In the genomic region with DNA sequence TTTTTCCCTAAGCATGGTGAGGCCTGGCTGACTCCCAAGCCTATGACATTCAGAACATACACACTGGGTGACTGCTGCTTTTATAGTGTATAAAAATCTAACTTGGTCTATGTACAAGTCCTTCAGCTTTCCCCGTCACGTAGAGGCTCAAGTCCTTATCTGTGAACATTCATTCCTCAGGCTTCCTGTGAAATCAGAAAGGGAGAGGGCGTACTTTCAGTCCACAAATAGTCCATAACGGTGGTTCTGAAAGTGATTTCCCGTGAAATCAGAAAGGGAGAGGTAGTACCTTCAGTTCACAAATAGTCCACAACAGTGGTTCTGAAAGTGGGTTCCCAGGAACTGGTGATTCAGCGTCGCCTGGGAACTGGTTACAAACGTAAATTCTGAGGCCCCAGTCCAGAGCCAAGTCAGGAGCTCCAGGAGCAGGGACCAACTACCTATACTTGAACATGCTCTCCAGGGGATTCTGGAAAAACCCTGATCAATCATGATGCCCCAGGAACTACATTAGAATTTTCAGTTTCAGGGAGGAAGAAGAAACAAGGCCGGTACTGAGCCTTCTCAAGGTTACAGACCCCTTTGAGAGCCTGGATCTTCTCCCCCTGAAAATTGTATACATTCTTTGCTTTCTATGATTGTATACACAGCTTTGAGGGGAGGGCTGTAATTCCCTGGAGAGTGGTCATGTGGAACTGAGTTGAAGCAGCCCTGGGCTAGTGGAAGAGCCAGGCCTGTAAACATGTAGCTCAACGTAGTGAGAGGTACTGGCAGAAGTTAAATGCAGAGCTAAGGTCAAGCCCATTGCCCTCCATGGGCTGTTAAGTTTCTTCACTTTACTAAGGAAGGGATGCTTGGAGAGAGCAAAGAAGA, we compare ENCODE assay signal across 13 cellular contexts. TPM values are rescaled to one million over a fixed set of nuclear protein-coding genes. Genes with fewer than 3 reads are reported as not detected.
DNase-seq lines count a peak whose midpoint lies in the region; ATAC-seq and TF ChIP-seq lines count a peak whose summit lies in the region.
"Had no signal": no experiment of that assay in that cellular context is flagged by ENCODE, and none has a peak within 500 bp of the region (broad histone marks: within the 10 kb centered on the region; RNA-seq: fewer than 3 reads in every experiment).

No MANE protein-coding gene starts in this region.

- no peak overlapping the region for H3K9ac ChIP-seq in trophoblast cell (ENCODE audit: low read length)

- no peaks in the 10 kb centered on the region for H3F3A ChIP-seq in PC-9 (ENCODE audit: insufficient read depth, low read depth)

- H3K27me3 Mint-ChIP-seq in Caco-2 (ENCODE audit: insufficient read depth, unreplicated experiment): no peaks in the 10 kb centered on the region
- H3K27me3 Mint-ChIP-seq: activated B cell treated with CpG ODN at 0.5 μM for 24 hours; stimulated activated naive CD8-positive, alpha-beta T cell treated with anti-CD3 and anti-CD28 coated beads, Interleukin-15, amount 100 ng/mL, for 72 hours had no signal

- no peak overlapping the region for H2BK5ac ChIP-seq in trophoblast cell (ENCODE audit: low read depth, low read length, poor library complexity)

- H3K4me1 ChIP-seq in Caco-2 (peaks cover 45% of the 10 kb centered on the region), heart left ventricle (peaks cover 21 to 77% (median 61%) of the 10 kb centered on the region in 12 donors), trophoblast cell (ENCODE audit: control insufficient read depth in 1 of 2, insufficient read depth in 2 of 2, low read length in 2 of 2) (peaks cover 22 to 33% of the 10 kb centered on the region in 2 experiments), PC-9 (replicated peaks; ENCODE audit: insufficient read depth) (no peaks in the 10 kb centered on the region), body of pancreas (peaks cover 6% of the 10 kb centered on the region)

- TF ChIP-seq CTCF in Caco-2 (IDR thresholded peaks at IDR 0.05; ENCODE audit: insufficient read depth in 1 of 2, low read depth in 1 of 2, low read length in 1 of 2, severe bottlenecking in 1 of 2, unreplicated experiment in 1 of 2) (no peak), heart left ventricle (IDR thresholded peaks at IDR 0.05) (peak in 2 of 12 donors; percentile 12 to 17), PC-9 (conservative IDR thresholded peaks at IDR 0.05) (no peak), body of pancreas (IDR thresholded peaks at IDR 0.05) (no peak)

- no peak overlapping the region for H3K23ac ChIP-seq in trophoblast cell (ENCODE audit: low read length)

- H3K36me3 ChIP-seq in Caco-2 (ENCODE audit: control insufficient read depth, insufficient read depth, low read length) (no peaks in the 10 kb centered on the region), heart left ventricle (no peaks in the 10 kb centered on the region), trophoblast cell (ENCODE audit: control insufficient read depth in 1 of 2, insufficient read depth in 2 of 2, low read length in 2 of 2) (peaks cover 2 to 6% of the 10 kb centered on the region in 2 experiments), PC-9 (ENCODE audit: low read depth) (no peaks in the 10 kb centered on the region), body of pancreas (replicated peaks in 1 of 2; ENCODE audit: insufficient read depth in 1 of 2, low read depth in 2 of 2) (no peaks in the 10 kb centered on the region)

- H4K91ac ChIP-seq in trophoblast cell (ENCODE audit: low read depth, low read length): peak overlapping the region; percentile 19

- ATAC-seq in heart left ventricle (peak; percentile 49 to 80 (median 58)), GM19463 (IDR thresholded peaks at IDR 0.05; ENCODE audit: unreplicated experiment) (no peak), body of pancreas (no peak)
- ATAC-seq: left colon; stimulated activated naive CD8-positive, alpha-beta T cell treated with anti-CD3 and anti-CD28 coated beads, Interleukin-15, amount 100 ng/mL, for 72 hours had no signal

- H2AFZ ChIP-seq in trophoblast cell (ENCODE audit: insufficient read depth, low read length, poor library complexity) (no peak overlapping the region), PC-9 (no peak overlapping the region)

- H3K4me3 ChIP-seq in Caco-2 (ENCODE audit: low read depth, low read length) (no peak overlapping the region), heart left ventricle (no peak overlapping the region), trophoblast cell (ENCODE audit: low read depth, low read length) (no peak overlapping the region), PC-9 (no peak overlapping the region), body of pancreas (no peak overlapping the region)

- no peak overlapping the region for H2BK12ac ChIP-seq in trophoblast cell (ENCODE audit: low read length)

- no peaks in the 10 kb centered on the region for H3K9me3 Mint-ChIP-seq in Caco-2 (ENCODE audit: unreplicated experiment)
- H3K9me3 Mint-ChIP-seq: activated B cell treated with CpG ODN at 0.5 μM for 24 hours had no signal

- no peak overlapping the region for H3K4me3 Mint-ChIP-seq in Caco-2 (ENCODE audit: unreplicated experiment)
- H3K4me3 Mint-ChIP-seq: activated B cell treated with CpG ODN at 0.5 μM for 24 hours; neural crest cell; stimulated activated naive CD8-positive, alpha-beta T cell treated with anti-CD3 and anti-CD28 coated beads, Interleukin-15, amount 100 ng/mL, for 72 hours had no signal

- no peak overlapping the region for H3K4me2 ChIP-seq in trophoblast cell (ENCODE audit: low read length)
- H3K4me2 ChIP-seq in PC-9: no peak overlapping the region

- no peak overlapping the region for H4K12ac ChIP-seq in trophoblast cell (ENCODE audit: low read depth, low read length)

- peaks cover 12% of the 10 kb centered on the region for H3K79me1 ChIP-seq in trophoblast cell (ENCODE audit: low read length)

- POLR2A ChIA-PET in Caco-2 (lab: Charles Lee): no interaction called here
- POLR2A ChIA-PET in PC-9 (lab: Charles Lee; ENCODE audit: unreplicated experiment): no interaction called here

- H3K79me2 ChIP-seq in trophoblast cell (ENCODE audit: control insufficient read depth, insufficient read depth, low read length, poor library complexity): peaks cover 3% of the 10 kb centered on the region
- H3K79me2 ChIP-seq in PC-9 (ENCODE audit: low read depth): 0 out of 2 replicates have a peak, but pooled peaks cover 6% of the 10 kb centered on the region

- intact Hi-C loops in Caco-2 (cut with micrococcal nuclease; ENCODE audit: unreplicated experiment): no loop called here
- intact Hi-C loops in heart left ventricle (cut with DNase I): loop anchor here in 4 of 10 donors (5.0 to 10.0 kb wide), 4 partner anchors 33 to 63 kb away; no protein-coding TSS in a partner anchor
- intact Hi-C loops in PC-9 (cut with micrococcal nuclease; ENCODE audit: unreplicated experiment): no loop called here
- intact Hi-C loops in body of pancreas (cut with DNase I): no loop called here

- no peak overlapping the region for H2AK5ac ChIP-seq in trophoblast cell (ENCODE audit: low read length)

- H3K27ac ChIP-seq in heart left ventricle (peak overlapping the region; percentile 32 to 80 (median 65)), trophoblast cell (ENCODE audit: low read depth, low read length) (no peak overlapping the region), PC-9 (no peak overlapping the region), body of pancreas (no peak overlapping the region)

- peak overlapping the region; percentile 49 for H3K27ac Mint-ChIP-seq in Caco-2 (ENCODE audit: unreplicated experiment)
- H3K27ac Mint-ChIP-seq: activated B cell treated with CpG ODN at 0.5 μM for 24 hours had no signal

- H3K18ac ChIP-seq in trophoblast cell (ENCODE audit: low read length): no peak overlapping the region

- peak overlapping the region; percentile 23 for H3K4ac ChIP-seq in trophoblast cell (ENCODE audit: low read depth, low read length)

- no peak for TF ChIP-seq POLR2A in heart left ventricle (IDR thresholded peaks at IDR 0.05)
- TF ChIP-seq POLR2A in body of pancreas (IDR thresholded peaks at IDR 0.05): no peak

- 32 to 52% (median 42%) methylated on average over 9 to 10 of the region's 10 CpGs for WGBS in heart left ventricle, 4 donors
- WGBS in trophoblast cell (ENCODE audit: extremely low coverage, insufficient coverage, insufficient read length): no CpG with 5 or more reads among the region's 10 CpGs
- WGBS in body of pancreas, 2 donors: 87% methylated on average over 10 of the region's 10 CpGs

- BruUV-seq in Caco-2 (replicated peaks; lab: Mats Ljungman, UMichigan) (no TSS peak), PC-9 (replicated peaks; lab: Mats Ljungman, UMichigan) (no TSS peak)

- no peak overlapping the region for H2BK120ac ChIP-seq in trophoblast cell (ENCODE audit: insufficient read depth, low read length, poor library complexity)

- no peak overlapping the region for H3K14ac ChIP-seq in trophoblast cell (ENCODE audit: low read length)

- peaks cover 27% of the 10 kb centered on the region for H3K4me1 Mint-ChIP-seq in Caco-2 (ENCODE audit: low read depth, unreplicated experiment)
- H3K4me1 Mint-ChIP-seq: activated B cell treated with CpG ODN at 0.5 μM for 24 hours had no signal

- H3K36me3 Mint-ChIP-seq in Caco-2 (ENCODE audit: insufficient read depth, unreplicated experiment): peaks cover 50% of the 10 kb centered on the region

- no peaks in the 10 kb centered on the region for H3K9me2 ChIP-seq in PC-9 (ENCODE audit: insufficient read depth)

- no peak overlapping the region for H4K8ac ChIP-seq in trophoblast cell (ENCODE audit: low read depth, low read length)

- DNase-seq in Caco-2 (no peak), NCI-H69 (lab: John Stamatoyannopoulos, UW) (peak; percentile 71), heart left ventricle (no peak), trophoblast cell (peak in 1 of 2 donors; percentile 26), PC-9 (no peak), body of pancreas (no peak), SHP77 (lab: John Stamatoyannopoulos, UW) (no peak)
- DNase-seq: activated B cell treated with CpG ODN at 0.5 μM for 24 hours; left colon; OCI-M1; stimulated activated naive CD8-positive, alpha-beta T cell treated with anti-CD3 and anti-CD28 coated beads, Interleukin-15, amount 100 ng/mL, for 72 hours had no signal

- H4K20me1 ChIP-seq in PC-9 (ENCODE audit: insufficient read depth): no peaks in the 10 kb centered on the region

- CTCF ChIA-PET in Caco-2 (lab: Charles Lee): no interaction called here
- CTCF ChIA-PET in PC-9 (lab: Charles Lee): no interaction called here

- no peaks in the 10 kb centered on the region for H3K27me3 ChIP-seq in Caco-2 (replicated peaks; ENCODE audit: control insufficient read depth, insufficient read depth, low read length)
- H3K27me3 ChIP-seq in heart left ventricle: no peaks in the 10 kb centered on the region
- no peaks in the 10 kb centered on the region for H3K27me3 ChIP-seq in trophoblast cell (ENCODE audit: insufficient read depth, low read length)
- no peaks in the 10 kb centered on the region for H3K27me3 ChIP-seq in PC-9 (ENCODE audit: insufficient read depth, low read depth)
- H3K27me3 ChIP-seq in body of pancreas: no peaks in the 10 kb centered on the region

- H3K9me3 ChIP-seq in Caco-2 (no peaks in the 10 kb centered on the region), heart left ventricle (no peaks in the 10 kb centered on the region), trophoblast cell (ENCODE audit: insufficient read depth, low read depth, low read length) (no peaks in the 10 kb centered on the region), PC-9 (ENCODE audit: insufficient read depth, low read depth) (no peaks in the 10 kb centered on the region), body of pancreas (no peaks in the 10 kb centered on the region)

RNA-seq across cellular contexts. Expression of a gene that starts 17.3 kb away (rescaled TPM):
- total RNA-seq in Caco-2 (2022) (219 and 260 TPM in 2 replicates), heart left ventricle (100 to 1,000 TPM in 1 of 9 donors, 10 to 100 TPM in 8; 35.0 to 128 (median 45.2) TPM), PC-9 (2021) (53.4 and 69.5 TPM in 2 replicates), body of pancreas (10 to 100 TPM; 35.3 to 73.5 TPM)
- polyA plus RNA-seq in heart left ventricle: 10 to 100 TPM; 21.4 to 59.8 TPM
- 135 and 138 TPM in 2 replicates for polyA plus RNA-seq in trophoblast cell (2013)

Comparison
In these comparisons a context has a peak if more than half of its experiments do, and no peak if none do; other contexts are left out.
1. ATAC-seq: peak in heart left ventricle (4 of 4); none in GM19463 (single experiment) and body of pancreas (single experiment).
2. H3K27ac ChIP-seq: peak in heart left ventricle (12 of 12); none in trophoblast cell (single experiment), PC-9 (single experiment) and body of pancreas (0 of 4).